20 cellular contexts compared by ENCODE assay signal in genomic region chr11:78714539-78714938, GRCh38.
DNase-seq lines count a peak whose midpoint lies in the region; ATAC-seq, FAIRE-seq and TF ChIP-seq lines count a peak whose summit lies in the region.
"Had no signal": no experiment of that assay in that cellular context is flagged by ENCODE, and none has a peak within 500 bp of the region (broad histone marks: within the 10 kb centered on the region; RNA-seq: fewer than 3 reads in every experiment).

No MANE protein-coding gene starts in this region.

- DNase-seq in HCT116 (ENCODE audit: low read depth, low spot score) = no peak
- DNase-seq in NCI-H2171 treated with DMSO at 0.1 percent for 48 hours (lab: John Stamatoyannopoulos, UW) = peak; percentile 83
- DNase-seq in SHP77 (lab: John Stamatoyannopoulos, UW) = peak; percentile 15 to 26
- no peak for DNase-seq in D721Med (ENCODE audit: insufficient read length, low spot score)
- no peak for DNase-seq in aorta
- DNase-seq in GM10248 (ENCODE audit: extremely low spot score) = no peak
- no peak for DNase-seq in OCI-LY7 (ENCODE audit: low spot score)
- DNase-seq: effector memory CD8-positive, alpha-beta T cell; IMR-90; left ventricle myocardium inferior; MM.1S; NCI-H524; posterior cingulate gyrus; T-cell had no signal

- no peak for TF ChIP-seq CTCF in HCT116 (IDR thresholded peaks at IDR 0.05 in 2 of 3, conservative IDR thresholded peaks at IDR 0.05 in 1 of 3; ENCODE audit: borderline replicate concordance in 1 of 3, insufficient read depth in 1 of 3, low read depth in 2 of 3, low read length in 2 of 3)
- TF ChIP-seq CTCF in neural cell (IDR thresholded peaks at IDR 0.05; ENCODE audit: poor library complexity, severe bottlenecking) = no peak
- no peak for TF ChIP-seq CTCF in D721Med (IDR thresholded peaks at IDR 0.05; ENCODE audit: insufficient read depth, missing control alignments)
- no peak for TF ChIP-seq CTCF in GM10248 (IDR thresholded peaks at IDR 0.05; ENCODE audit: control extremely low read depth, extremely low read depth, low read depth, missing control alignments)
- TF ChIP-seq CTCF in OCI-LY7 (conservative IDR thresholded peaks at IDR 0.05; ENCODE audit: low read length) = no peak

- H3K27ac ChIP-seq in HCT116 (ENCODE audit: low read depth, low read length) (no peak overlapping the region), neural cell (ENCODE audit: low read length) (peak overlapping the region; percentile 69), aorta (ENCODE audit: low read depth in 1 of 2, low read length in 2 of 2) (no peak overlapping the region), OCI-LY7 (ENCODE audit: low read depth, low read length, poor library complexity, severe bottlenecking) (no peak overlapping the region)
- H3K27ac ChIP-seq: hepatocyte, left ventricle myocardium inferior, skin epidermis, VCaP had no signal

- CTCF ChIA-PET in HCT116 (lab: Charles Lee) = interaction anchor here (1.0 to 4.1 kb wide), 3 partner anchors 9 to 68 kb away, joined by 3 to 158 read pairs (median 16); no protein-coding TSS in a partner anchor
- CTCF ChIA-PET in GM10248 (lab: Yijun Ruan, JAX) = interaction anchor here (0.8 to 8.5 kb wide), 12 partner anchors 9 to 386 kb away, joined by 3 to 149 read pairs (median 10); no protein-coding TSS in a partner anchor
- CTCF ChIA-PET in OCI-LY7 (lab: Charles Lee; ENCODE audit: unreplicated experiment) = interaction anchor here (2.3 kb wide), 1 partner anchor 69 kb away, joined by 12 read pairs; no protein-coding TSS in a partner anchor

- H2AFZ ChIP-seq in HCT116 (ENCODE audit: low read depth, low read length, poor library complexity, severe bottlenecking) = no peak overlapping the region
- no peak overlapping the region for H2AFZ ChIP-seq in neural cell (ENCODE audit: low read depth, low read length)
- no peak overlapping the region for H2AFZ ChIP-seq in OCI-LY7 (ENCODE audit: low read length)
- H2AFZ ChIP-seq: hepatocyte had no signal

- H4K20me1 ChIP-seq in HCT116 (ENCODE audit: insufficient read depth) (no peaks in the 10 kb centered on the region), neural cell (ENCODE audit: insufficient read depth) (no peaks in the 10 kb centered on the region), OCI-LY7 (ENCODE audit: insufficient read depth, low read length) (no peaks in the 10 kb centered on the region)

- BruUV-seq in HCT116 (replicated peaks; lab: Mats Ljungman, UMichigan) (no TSS peak), OCI-LY7 (replicated peaks; lab: Mats Ljungman, UMichigan) (no TSS peak)

- WGBS in aorta, 2 donors = 71 to 89% methylated on average over 3 of the region's 3 CpGs

- H3K4me2 ChIP-seq in HCT116 (ENCODE audit: low read length) (peak overlapping the region; percentile 52; the same call in 1 of the 2 replicates), neural cell (ENCODE audit: low read length) (peak overlapping the region; percentile 3), OCI-LY7 (ENCODE audit: low read length) (no peak overlapping the region)
- H3K4me2 ChIP-seq: hepatocyte had no signal

- intact Hi-C loops in HCT116 (cut with micrococcal nuclease) = no loop called here
- intact Hi-C loops in aorta (cut with DNase I) = loop anchor here in 1 of 2 donors (10.0 kb wide), 1 partner anchor 370 kb away; no protein-coding TSS in a partner anchor
- intact Hi-C loops in OCI-LY7 (cut with micrococcal nuclease; ENCODE audit: unreplicated experiment) = no loop called here

- no peaks in the 10 kb centered on the region for H3K36me3 ChIP-seq in HCT116 (ENCODE audit: control insufficient read depth in 1 of 2, insufficient read depth in 2 of 2, low read length in 2 of 2)
- no peaks in the 10 kb centered on the region for H3K36me3 ChIP-seq in neural cell (ENCODE audit: insufficient read depth, low read length)
- H3K36me3 ChIP-seq in aorta (ENCODE audit: control insufficient read depth in 1 of 2, insufficient read depth in 2 of 2, low read length in 1 of 2) = peaks cover 0 to 3% of the 10 kb centered on the region in 2 donors
- H3K36me3 ChIP-seq in OCI-LY7 (ENCODE audit: insufficient read depth, low read length) = no peaks in the 10 kb centered on the region
- H3K36me3 ChIP-seq: left ventricle myocardium inferior had no signal

- H3K9me3 ChIP-seq in HCT116 (ENCODE audit: control insufficient read depth in 1 of 2, insufficient read depth in 1 of 2, low read depth in 1 of 2, low read length in 2 of 2) = no peaks in the 10 kb centered on the region
- no peaks in the 10 kb centered on the region for H3K9me3 ChIP-seq in neural cell (ENCODE audit: low read length)
- no peaks in the 10 kb centered on the region for H3K9me3 ChIP-seq in aorta (ENCODE audit: control insufficient read depth, low read length)
- no peaks in the 10 kb centered on the region for H3K9me3 ChIP-seq in OCI-LY7 (ENCODE audit: low read length)
- H3K9me3 ChIP-seq: left ventricle myocardium inferior had no signal

- H3K9me2 ChIP-seq in HCT116 (ENCODE audit: insufficient read depth) (no peaks in the 10 kb centered on the region), neural cell (ENCODE audit: insufficient read depth, low read length) (no peaks in the 10 kb centered on the region), OCI-LY7 (ENCODE audit: insufficient read depth, low read length) (no peaks in the 10 kb centered on the region)

- TF ChIP-seq RAD21 in HCT116 (IDR thresholded peaks at IDR 0.05; ENCODE audit: low read depth) (no peak), neural cell (conservative IDR thresholded peaks at IDR 0.05) (no peak)

- H3F3A ChIP-seq in neural cell (ENCODE audit: insufficient read depth, low read length, poor library complexity, severe bottlenecking) = no peaks in the 10 kb centered on the region

- H3K79me2 ChIP-seq in HCT116 (ENCODE audit: insufficient read depth, low read length) = no peaks in the 10 kb centered on the region
- H3K79me2 ChIP-seq in neural cell (replicated peaks; ENCODE audit: insufficient read depth, low read length) = no peaks in the 10 kb centered on the region
- H3K79me2 ChIP-seq in OCI-LY7 (ENCODE audit: insufficient read depth, low read depth, low read length) = no peaks in the 10 kb centered on the region
- H3K79me2 ChIP-seq: hepatocyte had no signal

- H3K4me1 ChIP-seq in HCT116 (ENCODE audit: control insufficient read depth in 1 of 2, insufficient read depth in 2 of 2, low read length in 2 of 2) (peaks cover 10 to 18% of the 10 kb centered on the region in 2 experiments), aorta (ENCODE audit: control insufficient read depth in 1 of 2, insufficient read depth in 2 of 2, low read length in 2 of 2) (no peaks in the 10 kb centered on the region), OCI-LY7 (ENCODE audit: insufficient read depth, low read length, poor library complexity, severe bottlenecking) (no peaks in the 10 kb centered on the region)
- H3K4me1 ChIP-seq: left ventricle myocardium inferior had no signal

- peaks cover 11% of the 10 kb centered on the region; the same call in 1 of the 2 replicates for H3K27me3 ChIP-seq in HCT116 (ENCODE audit: insufficient read depth, low read length)
- no peaks in the 10 kb centered on the region for H3K27me3 ChIP-seq in neural cell (ENCODE audit: insufficient read depth, low read depth, low read length)
- H3K27me3 ChIP-seq in aorta (ENCODE audit: control insufficient read depth in 1 of 2, insufficient read depth in 2 of 2, low read length in 1 of 2) = no peaks in the 10 kb centered on the region
- H3K27me3 ChIP-seq: hepatocyte had no signal

- H3K9ac ChIP-seq in HCT116 (ENCODE audit: low read length) (no peak overlapping the region), neural cell (ENCODE audit: low read length) (peak overlapping the region; percentile 14)

- POLR2A ChIA-PET in HCT116 (lab: Charles Lee) = interaction anchor here (1.6 kb wide), 1 partner anchor 69 kb away, joined by 4 read pairs; no protein-coding TSS in a partner anchor
- POLR2A ChIA-PET in GM10248 (lab: Yijun Ruan, JAX) = no interaction called here
- POLR2A ChIA-PET in OCI-LY7 (lab: Charles Lee) = interaction anchor here (0.6 to 2.3 kb wide), 2 partner anchors 15 to 69 kb away, joined by 3 to 6 read pairs; no protein-coding TSS in a partner anchor

- TF ChIP-seq POLR2A in HCT116 (IDR thresholded peaks at IDR 0.05; ENCODE audit: borderline replicate concordance, extremely low read depth, insufficient read depth, insufficient read length) = no peak

- RAD21 ChIA-PET in HCT116 (lab: Charles Lee; ENCODE audit: low non-redundant PET in 1 of 2, low total read pairs in 2 of 2, uncharacterized antibody in 2 of 2, unreplicated experiment in 2 of 2) = interaction anchor here (1.3 to 1.8 kb wide), 2 partner anchors 69 kb away, joined by 9 to 24 read pairs; no protein-coding TSS in a partner anchor

- TF ChIP-seq EP300 in neural cell (conservative IDR thresholded peaks at IDR 0.05; ENCODE audit: poor library complexity, severe bottlenecking) = no peak

- no peak for ATAC-seq in HCT116
- ATAC-seq in aorta (ENCODE audit: low FRiP score) = no peak
- ATAC-seq: activated T-helper 17 cell treated with anti-CD3 and anti-CD28 coated beads, Interleukin-2, amount 50 U/mL, for 72 hours; effector memory CD8-positive, alpha-beta T cell; T-cell had no signal

- FAIRE-seq in D721Med (lab: Jason Lieb, UNC) = no peak
- FAIRE-seq: RCC 7860 had no signal

- H3K4me3 ChIP-seq in HCT116 (replicated peaks in 1 of 2; ENCODE audit: low read depth in 1 of 2, low read length in 2 of 2) (no peak overlapping the region), neural cell (ENCODE audit: low read length) (peak overlapping the region; percentile 35), aorta (ENCODE audit: low read length in 2 of 2) (no peak overlapping the region), OCI-LY7 (ENCODE audit: low read depth, low read length, poor library complexity, severe bottlenecking) (no peak overlapping the region)
- H3K4me3 ChIP-seq: hepatocyte, left ventricle myocardium inferior, skin epidermis had no signal

TF ChIP-seq in HCT116, 20 proteins besides CTCF, POLR2A, EP300 and RAD21:
- TF ChIP-seq YY1 (IDR thresholded peaks at IDR 0.05; ENCODE audit: extremely low read depth, insufficient replicate concordance, low read depth, low read length) = no peak
TF ChIP-seq in HCT116: peak in this region for 0.

TF ChIP-seq in neural cell, 6 proteins besides CTCF, POLR2A, EP300 and RAD21 (continues in another document):
- TF ChIP-seq SMC3 (conservative IDR thresholded peaks at IDR 0.05; ENCODE audit: poor library complexity) = no peak

Comparison
In these comparisons a context has a peak if more than half of its experiments do, and no peak if none do; other contexts are left out.
1. DNase-seq: peak in NCI-H2171 treated with DMSO at 0.1 percent for 48 hours (single experiment) and SHP77 (2 of 2); none in HCT116 (single experiment), D721Med (single experiment), aorta (0 of 2), GM10248 (single experiment) and OCI-LY7 (single experiment).